In genomic region chr1:101260531-101260930, GRCh38 we compare ENCODE assay signal across 10 cellular contexts. TPM values are rescaled to one million over a fixed set of nuclear protein-coding genes. Genes with fewer than 3 reads are reported as not detected.
A peak's percentile ranks its signal among the peaks of the same experiment; 100 is the strongest.
DNase-seq lines count a peak whose midpoint lies in the region; ATAC-seq and TF ChIP-seq lines count a peak whose summit lies in the region.
"Had no signal": no experiment of that assay in that cellular context is flagged by ENCODE, and none has a peak within 500 bp of the region (broad histone marks: within the 10 kb centered on the region; RNA-seq: fewer than 3 reads in every experiment).

No MANE protein-coding gene starts in this region.

- DNase-seq in EL (peak; percentile 47), SK-N-MC (ENCODE audit: low read depth, low spot score) (no peak), chondrocyte (ENCODE audit: low spot score) (no peak), osteocyte (ENCODE audit: extremely low spot score, unreplicated experiment) (no peak), GM20000 (ENCODE audit: low spot score) (no peak), superior temporal gyrus (ENCODE audit: extremely low spot score) (no peak)
- DNase-seq: activated CD4-positive, alpha-beta T cell treated with anti-CD3 and anti-CD28 coated beads, Interleukin-2, amount 50 U/mL, for 1 hour; activated naive CD8-positive, alpha-beta T cell treated with anti-CD3 and anti-CD28 coated beads, Interleukin-2, amount 10 ng/mL, durations not matched to agents 7 days and 5 days; NCI-H2029 treated with DMSO at 0.1 percent for 48 hours had no signal

- no peak overlapping the region for H3K4me3 Mint-ChIP-seq in chondrocyte (ENCODE audit: unreplicated experiment)
- H3K4me3 Mint-ChIP-seq in osteocyte (ENCODE audit: unreplicated experiment): no peak overlapping the region
- H3K4me3 Mint-ChIP-seq: activated naive CD8-positive, alpha-beta T cell treated with anti-CD3 and anti-CD28 coated beads, Interleukin-2, amount 10 ng/mL, durations not matched to agents 7 days and 5 days had no signal

- H3K27ac Mint-ChIP-seq in chondrocyte (ENCODE audit: unreplicated experiment): peak overlapping the region; percentile 92
- H3K27ac Mint-ChIP-seq in osteocyte (ENCODE audit: unreplicated experiment): peak overlapping the region; percentile 74
- H3K27ac Mint-ChIP-seq: activated naive CD8-positive, alpha-beta T cell treated with anti-CD3 and anti-CD28 coated beads, Interleukin-2, amount 10 ng/mL, durations not matched to agents 7 days and 5 days had no signal

- H3K9me3 Mint-ChIP-seq in chondrocyte (ENCODE audit: low read depth): no peaks in the 10 kb centered on the region
- no peaks in the 10 kb centered on the region for H3K9me3 Mint-ChIP-seq in osteocyte (ENCODE audit: unreplicated experiment)
- H3K9me3 Mint-ChIP-seq: activated naive CD8-positive, alpha-beta T cell treated with anti-CD3 and anti-CD28 coated beads, Interleukin-2, amount 10 ng/mL, durations not matched to agents 7 days and 5 days had no signal

- H3K27ac ChIP-seq in SK-N-MC: peak overlapping the region; percentile 94

- H3K9ac ChIP-seq in SK-N-MC (ENCODE audit: insufficient read length): no peak overlapping the region

- no peaks in the 10 kb centered on the region for H3K27me3 Mint-ChIP-seq in chondrocyte (ENCODE audit: low read depth)
- H3K27me3 Mint-ChIP-seq in osteocyte (ENCODE audit: unreplicated experiment): no peaks in the 10 kb centered on the region
- H3K27me3 Mint-ChIP-seq: activated naive CD8-positive, alpha-beta T cell treated with anti-CD3 and anti-CD28 coated beads, Interleukin-2, amount 10 ng/mL, durations not matched to agents 7 days and 5 days had no signal

- no peaks in the 10 kb centered on the region for H3K9me3 ChIP-seq in SK-N-MC (ENCODE audit: low read depth, low read length)

- TF ChIP-seq CTCF in chondrocyte (IDR thresholded peaks at IDR 0.05) (no peak), osteocyte (IDR thresholded peaks at IDR 0.05) (no peak), GM20000 (IDR thresholded peaks at IDR 0.05; ENCODE audit: extremely low read depth, missing control alignments) (no peak)

- H3K4me3 ChIP-seq in SK-N-MC: no peak overlapping the region

- H3K36me3 ChIP-seq in SK-N-MC (ENCODE audit: insufficient read depth, low read length): no peaks in the 10 kb centered on the region

- H3K4me1 Mint-ChIP-seq in chondrocyte (ENCODE audit: low read depth): peaks cover 25% of the 10 kb centered on the region
- H3K4me1 Mint-ChIP-seq in osteocyte (ENCODE audit: unreplicated experiment): peaks cover 37% of the 10 kb centered on the region

- H3K36me3 Mint-ChIP-seq in chondrocyte (ENCODE audit: low read depth) (no peaks in the 10 kb centered on the region), osteocyte (ENCODE audit: unreplicated experiment) (no peaks in the 10 kb centered on the region)
- H3K36me3 Mint-ChIP-seq: activated naive CD8-positive, alpha-beta T cell treated with anti-CD3 and anti-CD28 coated beads, Interleukin-2, amount 10 ng/mL, durations not matched to agents 7 days and 5 days had no signal

- ATAC-seq in GM19467 (IDR thresholded peaks at IDR 0.05; ENCODE audit: unreplicated experiment): no peak

RNA-seq across cellular contexts. Expression of gene S1PR1, which starts 23.7 kb away (rescaled TPM):
- total RNA-seq in chondrocyte (0.15 to 0.40 TPM (median 0.17 TPM) in 3 replicates), osteocyte (0.31 TPM in 1 of 2 replicates, not detected in the other)
